Comparison of ENCODE assay signal across 7 cellular contexts in genomic region chr1:206545351-206545750, GRCh38.
"Had no signal": no experiment of that assay in that cellular context is flagged by ENCODE, and none has a peak within 500 bp of the region (broad histone marks: within the 10 kb centered on the region; RNA-seq: fewer than 3 reads in every experiment).

No MANE protein-coding gene starts in this region.

- H3K9me3 ChIP-seq: mucosa of descending colon, prostate gland had no signal

- H3K36me3 Mint-ChIP-seq: natural killer cell treated with Interleukin-12 subunit alpha and Interleukin-12 subunit beta and Interleukin-15 and Interleukin-18, amount 100 ng/mL, for 72 hours; stimulated activated effector memory CD8-positive, alpha-beta T cell treated with anti-CD3 and anti-CD28 coated beads, Interleukin-12 subunit alpha, Interleukin-12 subunit beta, amount 100 ng/mL, for 72 hours had no signal

- H3K27me3 Mint-ChIP-seq: activated T-helper 17 cell treated with anti-CD3 and anti-CD28 coated beads, Interleukin-2, amount 50 U/mL, for 72 hours; natural killer cell treated with Interleukin-12 subunit alpha and Interleukin-12 subunit beta and Interleukin-15 and Interleukin-18, amount 100 ng/mL, for 72 hours had no signal

- H3K4me3 ChIP-seq: mucosa of descending colon, prostate gland, smooth muscle cell had no signal

- H3K4me3 Mint-ChIP-seq: natural killer cell treated with Interleukin-12 subunit alpha and Interleukin-12 subunit beta and Interleukin-15 and Interleukin-18, amount 100 ng/mL, for 72 hours; stimulated activated effector memory CD8-positive, alpha-beta T cell treated with anti-CD3 and anti-CD28 coated beads, Interleukin-12 subunit alpha, Interleukin-12 subunit beta, amount 100 ng/mL, for 72 hours had no signal

- H3K36me3 ChIP-seq: prostate gland, WERI-Rb-1 had no signal

- H3K4me2 ChIP-seq: smooth muscle cell had no signal

- H3K9me3 Mint-ChIP-seq: activated T-helper 17 cell treated with anti-CD3 and anti-CD28 coated beads, Interleukin-2, amount 50 U/mL, for 72 hours; natural killer cell treated with Interleukin-12 subunit alpha and Interleukin-12 subunit beta and Interleukin-15 and Interleukin-18, amount 100 ng/mL, for 72 hours; stimulated activated effector memory CD8-positive, alpha-beta T cell treated with anti-CD3 and anti-CD28 coated beads, Interleukin-12 subunit alpha, Interleukin-12 subunit beta, amount 100 ng/mL, for 72 hours had no signal

- H3K27ac ChIP-seq: prostate gland had no signal
